In the genomic region with DNA sequence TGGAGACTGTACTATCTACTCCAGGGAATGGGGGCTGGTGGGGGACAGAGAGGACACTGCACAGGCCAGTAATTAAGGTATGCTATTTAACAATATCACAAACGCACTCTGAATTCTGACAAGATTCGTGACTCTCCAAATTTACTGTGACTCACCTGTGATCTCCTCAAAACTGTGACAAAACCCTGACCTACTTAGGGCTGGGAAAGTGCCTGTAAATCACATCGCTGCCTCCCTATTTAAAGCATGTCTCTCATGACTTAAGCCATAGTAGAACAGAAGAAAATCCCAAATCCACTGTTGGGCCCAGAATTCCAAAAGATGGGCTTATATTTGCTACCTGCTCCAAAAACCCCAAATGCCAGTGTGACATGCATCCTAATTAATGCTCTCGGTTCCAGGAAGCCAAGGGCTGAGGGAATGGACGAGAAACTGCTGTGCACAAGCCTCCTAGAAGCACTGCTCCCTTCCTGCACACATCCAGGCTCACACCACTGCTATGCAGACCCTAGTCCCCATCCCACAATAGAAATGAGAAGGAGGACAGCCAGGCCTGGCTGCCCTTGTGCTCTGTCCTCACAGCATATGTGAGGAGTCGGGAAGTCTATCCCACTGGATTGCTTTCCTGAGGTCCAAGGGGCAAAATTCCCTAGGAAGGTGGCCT, we compare ENCODE assay signal across 16 cellular contexts. TPM values are rescaled to one million over a fixed set of nuclear protein-coding genes. Genes with fewer than 3 reads are reported as not detected.
DNase-seq lines count a peak whose midpoint lies in the region; ATAC-seq and TF ChIP-seq lines count a peak whose summit lies in the region.
"Had no signal": no experiment of that assay in that cellular context is flagged by ENCODE, and none has a peak within 500 bp of the region (broad histone marks: within the 10 kb centered on the region; RNA-seq: fewer than 3 reads in every experiment).

No MANE protein-coding gene starts in this region.

- H3K36me3 ChIP-seq in esophagus muscularis mucosa (no peaks in the 10 kb centered on the region), PC-3 (ENCODE audit: low read depth, low read length) (no peaks in the 10 kb centered on the region), psoas muscle (ENCODE audit: insufficient read depth in 1 of 2, low read depth in 1 of 2) (no peaks in the 10 kb centered on the region)

- H3K79me2 ChIP-seq in PC-3 (ENCODE audit: low read length) = no peaks in the 10 kb centered on the region

- POLR2A ChIA-PET in PC-3 (lab: Charles Lee; ENCODE audit: unreplicated experiment) = no interaction called here

- no peak for TF ChIP-seq POLR2A in esophagus muscularis mucosa (IDR thresholded peaks at IDR 0.05; ENCODE audit: low read depth)

- H4K20me1 ChIP-seq in PC-3 (ENCODE audit: low read length) = no peaks in the 10 kb centered on the region

- DNase-seq in Ammon's horn (ENCODE audit: low spot score) (peak; percentile 44), esophagus muscularis mucosa (ENCODE audit: extremely low spot score) (peak; percentile 81), putamen (ENCODE audit: low spot score) (peak; percentile 45), PC-3 (no peak), NCI-H1694 treated with DMSO at 0.1 percent for 48 hours (lab: John Stamatoyannopoulos, UW) (no peak), NCI-H2227 treated with DMSO at 0.1 percent for 48 hours (lab: John Stamatoyannopoulos, UW) (no peak), psoas muscle (no peak)
- DNase-seq: ACHN; Calu3; CD4-positive, alpha-beta T cell; DMS 273 treated with DMSO at 0.1 percent for 48 hours; H7 had no signal

- H3K4me2 ChIP-seq in PC-3 (ENCODE audit: low read length) = no peak overlapping the region
- H3K4me2 ChIP-seq: GM23338 had no signal

- H3K9me3 ChIP-seq in esophagus muscularis mucosa (no peaks in the 10 kb centered on the region), PC-3 (ENCODE audit: low read length) (no peaks in the 10 kb centered on the region), psoas muscle (no peaks in the 10 kb centered on the region)

- no peaks in the 10 kb centered on the region for H3K9me2 ChIP-seq in PC-3 (replicated peaks; ENCODE audit: low read length)

- no peak overlapping the region for H3K4me3 ChIP-seq in esophagus muscularis mucosa
- no peak overlapping the region for H3K4me3 ChIP-seq in PC-3 (ENCODE audit: low read length)
- H3K4me3 ChIP-seq in psoas muscle = no peak overlapping the region
- H3K4me3 ChIP-seq: GM12878, GM23338 had no signal

- 84% methylated on average over 6 of the region's 6 CpGs for WGBS in esophagus muscularis mucosa
- WGBS in psoas muscle, 3 donors = 37 to 58% (median 49%) methylated on average over 6 of the region's 6 CpGs

- ATAC-seq in PC-3 = no peak
- ATAC-seq in psoas muscle = no peak
- ATAC-seq: GM12878, GM23338 had no signal

- intact Hi-C loops in esophagus muscularis mucosa (cut with DNase I) (no loop called here), PC-3 (cut with micrococcal nuclease) (no loop called here), psoas muscle (cut with DNase I) (no loop called here)

- H3K9ac ChIP-seq in PC-3 (ENCODE audit: low read length) = no peak overlapping the region

- CTCF ChIA-PET in PC-3 (lab: Charles Lee) = no interaction called here

- no TSS peak for BruUV-seq in PC-3 (replicated peaks; lab: Mats Ljungman, UMichigan)

- no peaks in the 10 kb centered on the region for H3F3A ChIP-seq in PC-3 (ENCODE audit: low read length, unreplicated experiment)

- H3K4me1 ChIP-seq in esophagus muscularis mucosa (peaks cover 6 to 17% (median 12%) of the 10 kb centered on the region in 4 donors), PC-3 (ENCODE audit: insufficient read depth, low read length) (peaks cover 8% of the 10 kb centered on the region; the same call in 1 of the 2 replicates), psoas muscle (no peaks in the 10 kb centered on the region)

- no peaks in the 10 kb centered on the region for H3K27me3 ChIP-seq in esophagus muscularis mucosa
- H3K27me3 ChIP-seq in PC-3 (ENCODE audit: low read length) = peaks cover 23% of the 10 kb centered on the region
- H3K27me3 ChIP-seq in psoas muscle (ENCODE audit: insufficient read depth in 3 of 3, low read length in 2 of 3) = no peaks in the 10 kb centered on the region

- no peak overlapping the region for H2AFZ ChIP-seq in PC-3 (ENCODE audit: low read length)
- H2AFZ ChIP-seq: GM23338 had no signal

- H3K27ac ChIP-seq in angular gyrus (ENCODE audit: low read depth, low read length) = peak overlapping the region; percentile 94
- no peak overlapping the region for H3K27ac ChIP-seq in esophagus muscularis mucosa (replicated peaks in 1 of 4)
- H3K27ac ChIP-seq in PC-3 (ENCODE audit: low read length) = no peak overlapping the region
- H3K27ac ChIP-seq in psoas muscle = no peak overlapping the region

- no peak for TF ChIP-seq EP300 in esophagus muscularis mucosa (IDR thresholded peaks at IDR 0.05)

- no peak for TF ChIP-seq CTCF in esophagus muscularis mucosa (IDR thresholded peaks at IDR 0.05)
- no peak for TF ChIP-seq CTCF in PC-3 (conservative IDR thresholded peaks at IDR 0.05; ENCODE audit: low read depth, low read length)
- TF ChIP-seq CTCF in psoas muscle (IDR thresholded peaks at IDR 0.05) = no peak

RNA-seq across cellular contexts. Expression of a gene that starts 27.8 kb away (rescaled TPM):
- total RNA-seq in esophagus muscularis mucosa (1 to 10 TPM; 3.4 to 6.3 (median 5.4) TPM), PC-3 (2014; rRNA removed) (not detected in 2 replicates), psoas muscle (1 to 10 TPM in 2 of 4 donors, under 1 TPM in 2; 0.41 to 1.1 (median 0.99) TPM)
- polyA plus RNA-seq in psoas muscle = under 1 TPM; 0.31 to 0.75 (median 0.37) TPM
- total RNA-seq: HT1080 had no signal

Comparison
In these comparisons a context has a peak if more than half of its experiments do, and no peak if none do; other contexts are left out.
1. DNase-seq: peak in Ammon's horn (single experiment), esophagus muscularis mucosa (single experiment) and putamen (single experiment); none in PC-3 (single experiment), NCI-H1694 treated with DMSO at 0.1 percent for 48 hours (single experiment), NCI-H2227 treated with DMSO at 0.1 percent for 48 hours (single experiment) and psoas muscle (0 of 2).